36 cellular contexts compared by ENCODE assay signal in genomic region chr7:134510646-134511045, GRCh38. TPM values are rescaled to one million over a fixed set of nuclear protein-coding genes. Genes with fewer than 3 reads are reported as not detected.
"Had no signal": no experiment of that assay in that cellular context is flagged by ENCODE, and none has a peak within 500 bp of the region (broad histone marks: within the 10 kb centered on the region; RNA-seq: fewer than 3 reads in every experiment).

No MANE protein-coding gene starts in this region.

- DNase-seq: activated CD4-positive, alpha-beta memory T cell treated with anti-CD3 and anti-CD28 coated beads for 36 hours; activated CD4-positive, alpha-beta T cell treated with anti-CD3 and anti-CD28 coated beads for 36 hours; activated CD4-positive, alpha-beta T cell treated with anti-CD3 and anti-CD28 coated beads, Interleukin-2, amount 10 ng/mL, durations not matched to agents 24 days and 14 days; activated CD4-positive, CD25-positive, alpha-beta regulatory T cell; activated CD4-positive, CD25-positive, alpha-beta regulatory T cell treated with anti-CD3 and anti-CD28 coated beads, Interleukin-2, amount 50 U/mL, for 72 hours; activated CD8-positive, alpha-beta memory T cell treated with anti-CD3 and anti-CD28 coated beads, Interleukin-2, amount 10 ng/mL, durations not matched to agents 7 days and 5 days; activated CD8-positive, alpha-beta memory T cell treated with anti-CD3 and anti-CD28 coated beads, Interleukin-2, amount 50 U/mL, for 4 hours; activated CD8-positive, alpha-beta T cell treated with anti-CD3 and anti-CD28 coated beads, Interleukin-2, amount 10 ng/mL, durations not matched to agents 7 days and 5 days; activated gamma-delta T cell; activated naive CD4-positive, alpha-beta T cell; activated naive CD4-positive, alpha-beta T cell treated with anti-CD3 and anti-CD28 coated beads, Interleukin-2, amount 10 ng/mL, durations not matched to agents 7 days and 5 days; activated naive CD8-positive, alpha-beta T cell treated with anti-CD3 and anti-CD28 coated beads, Interleukin-2, amount 10 ng/mL, durations not matched to agents 7 days and 5 days; activated T-cell treated with anti-CD3 and anti-CD28 coated beads, Interleukin-2, amount 50 U/mL, for 1 hour; activated T-cell treated with anti-CD3 and anti-CD28 coated beads, Interleukin-2, amount 50 U/mL, for 48 hours; amygdala; aorta; body of pancreas; caudate nucleus; colonic mucosa; effector CD8-positive, alpha-beta T cell; esophagus squamous epithelium; foreskin melanocyte; T-helper 2 cell had no signal

- H3K4me3 ChIP-seq: body of pancreas, colonic mucosa, esophagus squamous epithelium, gastroesophageal sphincter had no signal

- H3K4me1 ChIP-seq: body of pancreas, colonic mucosa had no signal

- H3K9me3 ChIP-seq: body of pancreas, colonic mucosa, esophagus squamous epithelium, gastroesophageal sphincter had no signal

- H3K27ac ChIP-seq: body of pancreas, colonic mucosa, epithelial cell of prostate, esophagus squamous epithelium, gastroesophageal sphincter had no signal

- H3K36me3 ChIP-seq: colonic mucosa, esophagus squamous epithelium, gastroesophageal sphincter had no signal

- H3K27me3 ChIP-seq: body of pancreas, colonic mucosa, esophagus squamous epithelium, gastroesophageal sphincter had no signal

- ATAC-seq: activated CD4-positive, alpha-beta T cell treated with anti-CD3 and anti-CD28 coated beads for 36 hours; activated CD8-positive, alpha-beta memory T cell treated with anti-CD3 and anti-CD28 coated beads, Interleukin-2, amount 10 ng/mL, durations not matched to agents 7 days and 5 days; activated CD8-positive, alpha-beta T cell treated with anti-CD3 and anti-CD28 coated beads, Interleukin-2, amount 10 ng/mL, durations not matched to agents 7 days and 5 days; activated naive CD4-positive, alpha-beta T cell treated with anti-CD3 and anti-CD28 coated beads, Interleukin-2, amount 50 U/mL, for 72 hours; body of pancreas; gastroesophageal sphincter had no signal

RNA-seq across cellular contexts. Expression of gene AKR1B10, which starts 16.7 kb away (rescaled TPM):
- total RNA-seq: activated CD4-positive, alpha-beta memory T cell treated with anti-CD3 and anti-CD28 coated beads for 36 hours; activated CD4-positive, alpha-beta T cell treated with anti-CD3 and anti-CD28 coated beads for 36 hours; activated CD4-positive, alpha-beta T cell treated with anti-CD3 and anti-CD28 coated beads, Interleukin-2, amount 10 ng/mL, durations not matched to agents 24 days and 14 days; activated CD8-positive, alpha-beta memory T cell treated with anti-CD3 and anti-CD28 coated beads for 36 hours; activated CD8-positive, alpha-beta memory T cell treated with anti-CD3 and anti-CD28 coated beads, Interleukin-2, amount 10 ng/mL, durations not matched to agents 7 days and 5 days; activated CD8-positive, alpha-beta T cell treated with anti-CD3 and anti-CD28 coated beads, Interleukin-2, amount 10 ng/mL, durations not matched to agents 7 days and 5 days; activated naive CD4-positive, alpha-beta T cell treated with anti-CD3 and anti-CD28 coated beads, Interleukin-2, amount 50 U/mL, for 72 hours; activated naive CD8-positive, alpha-beta T cell treated with anti-CD3 and anti-CD28 coated beads, Interleukin-2, amount 10 ng/mL, durations not matched to agents 7 days and 5 days; activated T-helper 1 cell treated with anti-CD3 and anti-CD28 coated beads, Interleukin-12 subunit alpha, Interleukin-12 subunit beta, Interleukin-2, Interleukin-4 antibody, amounts not matched to agents 30 ng/mL and 10 ng/mL and 1 ng/mL, durations not matched to agents 14 hours and 24 hours and 36 hours; activated T-helper 2 cell treated with anti-CD3 and anti-CD28 coated beads, Interferon-gamma antibody, Interleukin-2, Interleukin-4, amounts not matched to agents 10 μg/mL and 5 μg/mL and 100 μg/mL, durations not matched to agents 14 hours and 24 hours and 36 hours; chondrocyte; endothelial cell of umbilical vein; glomerular endothelial cell; T-helper 1 cell treated with Interleukin-12 subunit alpha and Interleukin-12 subunit beta and Interleukin-4 antibody, amounts not matched to agents 30 ng/mL and 1 ng/mL, for 36 hours had no signal
- polyA plus RNA-seq: endothelial cell of umbilical vein had no signal

RNA-seq across cellular contexts. Expression of gene AKR1B15, which starts 38.3 kb away (rescaled TPM):
- total RNA-seq: activated CD4-positive, alpha-beta memory T cell treated with anti-CD3 and anti-CD28 coated beads for 36 hours; activated CD4-positive, alpha-beta T cell treated with anti-CD3 and anti-CD28 coated beads for 36 hours; activated CD4-positive, alpha-beta T cell treated with anti-CD3 and anti-CD28 coated beads, Interleukin-2, amount 10 ng/mL, durations not matched to agents 24 days and 14 days; activated CD8-positive, alpha-beta memory T cell treated with anti-CD3 and anti-CD28 coated beads for 36 hours; activated CD8-positive, alpha-beta memory T cell treated with anti-CD3 and anti-CD28 coated beads, Interleukin-2, amount 10 ng/mL, durations not matched to agents 7 days and 5 days; activated CD8-positive, alpha-beta T cell treated with anti-CD3 and anti-CD28 coated beads, Interleukin-2, amount 10 ng/mL, durations not matched to agents 7 days and 5 days; activated naive CD4-positive, alpha-beta T cell treated with anti-CD3 and anti-CD28 coated beads, Interleukin-2, amount 50 U/mL, for 72 hours; activated naive CD8-positive, alpha-beta T cell treated with anti-CD3 and anti-CD28 coated beads, Interleukin-2, amount 10 ng/mL, durations not matched to agents 7 days and 5 days; activated T-helper 1 cell treated with anti-CD3 and anti-CD28 coated beads, Interleukin-12 subunit alpha, Interleukin-12 subunit beta, Interleukin-2, Interleukin-4 antibody, amounts not matched to agents 30 ng/mL and 10 ng/mL and 1 ng/mL, durations not matched to agents 14 hours and 24 hours and 36 hours; activated T-helper 2 cell treated with anti-CD3 and anti-CD28 coated beads, Interferon-gamma antibody, Interleukin-2, Interleukin-4, amounts not matched to agents 10 μg/mL and 5 μg/mL and 100 μg/mL, durations not matched to agents 14 hours and 24 hours and 36 hours; chondrocyte; dermis microvascular lymphatic vessel endothelial cell; endothelial cell of umbilical vein; fibroblast of lung; fibroblast of villous mesenchyme; glomerular endothelial cell; T-helper 1 cell treated with Interleukin-12 subunit alpha and Interleukin-12 subunit beta and Interleukin-4 antibody, amounts not matched to agents 30 ng/mL and 1 ng/mL, for 36 hours had no signal
- polyA plus RNA-seq: aorta, endothelial cell of umbilical vein, fibroblast of lung had no signal
